Comparison of ENCODE assay signal across 4 cellular contexts in genomic region chr9:36131666-36132065, GRCh38. TPM values are rescaled to one million over a fixed set of nuclear protein-coding genes. Genes with fewer than 3 reads are reported as not detected.
"Had no signal": no experiment of that assay in that cellular context is flagged by ENCODE, and none has a peak within 500 bp of the region (broad histone marks: within the 10 kb centered on the region; RNA-seq: fewer than 3 reads in every experiment).

No MANE protein-coding gene starts in this region.

RNA-seq across cellular contexts. Expression of gene CCIN, which starts 37.5 kb away (rescaled TPM):
- total RNA-seq: activated naive CD4-positive, alpha-beta T cell treated with anti-CD3 and anti-CD28 coated beads, Interleukin-2, amount 50 U/mL, for 72 hours; bronchial epithelial cell; frontal cortex had no signal
- polyA plus RNA-seq: esophagus had no signal
